ENCODE assay signal across 2 cellular contexts in the genomic region with DNA sequence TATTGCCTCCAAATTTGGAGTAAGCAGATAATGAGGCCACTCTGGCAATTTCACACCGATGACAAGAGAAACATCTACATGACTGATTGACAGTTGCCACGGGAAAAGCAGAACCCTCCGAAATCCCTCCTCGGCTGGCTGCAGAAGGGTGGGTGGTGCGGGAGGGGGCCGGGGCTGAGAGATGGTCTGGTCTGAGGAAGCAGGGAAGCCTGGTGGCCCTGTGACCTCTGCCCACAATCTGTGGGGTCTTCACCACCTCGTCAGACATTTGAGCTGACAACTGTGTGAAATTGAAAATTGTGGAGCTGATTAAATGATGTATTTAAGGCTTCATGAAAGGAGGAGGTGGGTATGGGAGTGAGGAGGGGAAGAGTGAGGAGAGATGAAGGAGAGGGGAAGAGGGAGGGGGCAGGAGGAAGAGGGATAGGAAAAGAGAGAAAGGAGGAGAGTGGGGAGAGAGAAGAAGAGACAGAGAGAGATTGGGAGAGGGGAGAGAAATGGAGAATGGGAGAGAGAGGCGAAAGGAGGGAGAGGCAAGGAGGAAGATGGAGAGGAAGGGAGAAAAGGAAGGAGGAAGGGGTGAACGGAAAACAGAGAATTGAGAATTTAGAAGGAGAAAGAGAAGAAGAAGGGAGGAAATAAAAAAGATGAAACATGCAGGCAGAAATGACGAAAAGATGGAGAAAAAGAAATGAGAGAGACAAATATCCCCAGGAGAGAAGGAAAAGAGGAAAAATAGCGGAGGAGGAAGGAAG.
TF ChIP-seq lines count a peak whose summit lies in the region.

No MANE protein-coding gene starts in this region.

TF ChIP-seq in HepG2, 621 proteins besides CTCF, POLR2A, EP300 and RAD21:
- TF ChIP-seq ZNF790 (CRISPR knock-in tag; IDR thresholded peaks at IDR 0.05; ENCODE audit: borderline replicate concordance) = no peak
- TF ChIP-seq SMYD3 (CRISPR knock-in tag; IDR thresholded peaks at IDR 0.05) = no peak
- no peak for TF ChIP-seq CBX5 (CRISPR knock-in tag; IDR thresholded peaks at IDR 0.05; ENCODE audit: borderline replicate concordance)
- no peak for TF ChIP-seq ELF4 (CRISPR knock-in tag; IDR thresholded peaks at IDR 0.05; ENCODE audit: borderline replicate concordance)
- no peak for TF ChIP-seq ZBTB10 (CRISPR knock-in tag; IDR thresholded peaks at IDR 0.05; ENCODE audit: borderline replicate concordance)
- TF ChIP-seq ZNF451 (CRISPR knock-in tag; IDR thresholded peaks at IDR 0.05) = no peak
- 0 out of 2 replicates have a peak, but pooled peaks have one; percentile 3 for TF ChIP-seq FOXA1 (IDR thresholded peaks at IDR 0.05)
- TF ChIP-seq FOXA1 (CRISPR knock-in tag; IDR thresholded peaks at IDR 0.05) = no peak
- TF ChIP-seq MTERF4 (CRISPR knock-in tag; IDR thresholded peaks at IDR 0.05) = no peak
TF ChIP-seq in HepG2: peak in this region for 1.

TF ChIP-seq in K562, 482 proteins besides CTCF, POLR2A, EP300 and RAD21:
- TF ChIP-seq JUND (IDR thresholded peaks at IDR 0.05; ENCODE audit: borderline replicate concordance, low read depth, low read length) (no peak), JUND (tag; IDR thresholded peaks at IDR 0.05; ENCODE audit: borderline replicate concordance, low read depth, low read length) (no peak), FIP1L1 (IDR thresholded peaks at IDR 0.05; ENCODE audit: low read depth, low read length, poor library complexity, severe bottlenecking) (no peak), PHB (CRISPR knock-in tag; IDR thresholded peaks at IDR 0.05) (no peak), THRA (IDR thresholded peaks at IDR 0.05) (no peak), ZFX (CRISPR knock-in tag; IDR thresholded peaks at IDR 0.05) (no peak), HDGF (IDR thresholded peaks at IDR 0.05) (no peak), MTA1 (IDR thresholded peaks at IDR 0.05; ENCODE audit: borderline replicate concordance) (0 out of 2 replicates have a peak, but pooled peaks have one; percentile 27), PKNOX1 (IDR thresholded peaks at IDR 0.05) (peak; percentile 61; the same call in 1 of the 2 replicates), NEUROD1 (IDR thresholded peaks at IDR 0.05; ENCODE audit: borderline replicate concordance, low read depth, low read length, partially characterized antibody) (no peak), HNRNPL (IDR thresholded peaks at IDR 0.05; ENCODE audit: low read depth, low read length) (no peak), HINFP (tag; conservative IDR thresholded peaks at IDR 0.05; ENCODE audit: low read depth) (0 out of 2 replicates have a peak, but pooled peaks have one; percentile 24), ZNF551 (CRISPR knock-in tag; IDR thresholded peaks at IDR 0.05) (no peak), MIER1 (IDR thresholded peaks at IDR 0.05; ENCODE audit: low read depth) (no peak), ZNF224 (CRISPR knock-in tag; IDR thresholded peaks at IDR 0.05) (no peak), NCOA4 (IDR thresholded peaks at IDR 0.05; ENCODE audit: partially characterized antibody) (no peak), PHTF2 (CRISPR knock-in tag; IDR thresholded peaks at IDR 0.05) (no peak), NR0B1 (IDR thresholded peaks at IDR 0.05; ENCODE audit: partially characterized antibody) (no peak), RFX7 (CRISPR knock-in tag; IDR thresholded peaks at IDR 0.05) (no peak), GTF2B (IDR thresholded peaks at IDR 0.05; ENCODE audit: extremely low read depth, insufficient read length) (no peak)
- TF ChIP-seq, protein P1, sequence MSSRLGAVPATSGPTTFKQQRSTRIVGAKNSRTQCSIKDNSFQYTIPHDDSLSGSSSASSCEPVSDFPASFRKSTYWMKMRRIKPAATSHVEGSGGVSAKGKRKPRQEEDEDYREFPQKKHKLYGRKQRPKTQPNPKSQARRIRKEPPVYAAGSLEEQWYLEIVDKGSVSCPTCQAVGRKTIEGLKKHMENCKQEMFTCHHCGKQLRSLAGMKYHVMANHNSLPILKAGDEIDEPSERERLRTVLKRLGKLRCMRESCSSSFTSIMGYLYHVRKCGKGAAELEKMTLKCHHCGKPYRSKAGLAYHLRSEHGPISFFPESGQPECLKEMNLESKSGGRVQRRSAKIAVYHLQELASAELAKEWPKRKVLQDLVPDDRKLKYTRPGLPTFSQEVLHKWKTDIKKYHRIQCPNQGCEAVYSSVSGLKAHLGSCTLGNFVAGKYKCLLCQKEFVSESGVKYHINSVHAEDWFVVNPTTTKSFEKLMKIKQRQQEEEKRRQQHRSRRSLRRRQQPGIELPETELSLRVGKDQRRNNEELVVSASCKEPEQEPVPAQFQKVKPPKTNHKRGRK (tag; IDR thresholded peaks at IDR 0.05) = peak; percentile 92
TF ChIP-seq in K562: peak in this region for 4.
